ENCODE assay signal across 8 cellular contexts in genomic region chr14:56120091-56120632, GRCh38. TPM values are rescaled to one million over a fixed set of nuclear protein-coding genes. Genes with fewer than 3 reads are reported as not detected.
DNase-seq lines count a peak whose midpoint lies in the region; ATAC-seq, FAIRE-seq and TF ChIP-seq lines count a peak whose summit lies in the region.

No MANE protein-coding gene starts in this region.

- no peak overlapping the region for H4K8ac ChIP-seq in H1 (ENCODE audit: extremely low read depth, insufficient read depth, low read length)

- no peak overlapping the region for H2BK12ac ChIP-seq in H1 (ENCODE audit: low read depth, low read length)

- TF ChIP-seq EP300 in H1 (IDR thresholded peaks at IDR 0.05; ENCODE audit: borderline replicate concordance in 1 of 2, low read depth in 2 of 2, low read length in 2 of 2), result no peak

- peak overlapping the region; percentile 86 for H3K4me3 Mint-ChIP-seq in natural killer cell

- no peak overlapping the region for H3K27ac ChIP-seq in H1 (ENCODE audit: low read depth, low read length)

- H2BK5ac ChIP-seq in H1 (ENCODE audit: low read depth, low read length), result no peak overlapping the region

- H3K4me2 ChIP-seq in H1 (ENCODE audit: insufficient read depth in 1 of 2, low read depth in 2 of 2, low read length in 2 of 2), result peak overlapping the region; percentile 76 to 98

- no peak overlapping the region for H4K5ac ChIP-seq in H1 (ENCODE audit: insufficient read length, low read depth, low read length)

- peaks cover 48 to 59% of the 10 kb centered on the region in 2 donors for H3K4me1 Mint-ChIP-seq in natural killer cell

- peak overlapping the region; percentile 56 to 81 for H3K27ac Mint-ChIP-seq in natural killer cell

- H3K27me3 Mint-ChIP-seq in natural killer cell (ENCODE audit: low read depth in 2 of 2), result no peaks in the 10 kb centered on the region

- H3K14ac ChIP-seq in H1 (ENCODE audit: insufficient read length), result no peak overlapping the region

- H3K36me3 ChIP-seq in H1 (ENCODE audit: control insufficient read depth in 2 of 4, insufficient read depth in 4 of 4, low read length in 3 of 4), result no peaks in the 10 kb centered on the region

- no peak overlapping the region for H2AFZ ChIP-seq in H1 (ENCODE audit: low read length)

- H3K4me3 ChIP-seq in H1 (ENCODE audit: extremely low read depth in 1 of 4, insufficient read depth in 2 of 4, low read depth in 3 of 4, low read length in 4 of 4), result peak overlapping the region; percentile 57 to 92 (median 72); a peak in 5 of 8 replicates

- no peaks in the 10 kb centered on the region for H3K79me1 ChIP-seq in H1 (ENCODE audit: low read depth, low read length)

- POLR2A ChIA-PET in H1 (lab: Charles Lee; ENCODE audit: partially characterized antibody), result interaction anchor here (2.8 to 3.3 kb wide), 3 partner anchors 9 to 17 kb away, joined by 11 to 20 read pairs (median 12); no protein-coding TSS in a partner anchor

- CTCF ChIA-PET in H1 (lab: Charles Lee; ENCODE audit: partially characterized antibody), result interaction anchor here (0.7 to 1.5 kb wide), 3 partner anchors 9 to 253 kb away, joined by 3 to 6 read pairs (median 3); no protein-coding TSS in a partner anchor

- peaks cover 14 to 59% of the 10 kb centered on the region in 2 experiments for H3K79me2 ChIP-seq in H1 (ENCODE audit: control insufficient read depth in 1 of 2, insufficient read depth in 2 of 2, low read length in 2 of 2)

- H3K18ac ChIP-seq in H1 (ENCODE audit: extremely low read depth, low read length), result no peak overlapping the region

- TF ChIP-seq CTCF in H1 (IDR thresholded peaks at IDR 0.05; ENCODE audit: control extremely low read depth in 1 of 3, insufficient read depth in 1 of 3, low read depth in 1 of 3, low read length in 3 of 3) (no peak), natural killer cell (IDR thresholded peaks at IDR 0.05) (no peak)

- TF ChIP-seq RAD21 in H1 (IDR thresholded peaks at IDR 0.05 in 1 of 2, conservative IDR thresholded peaks at IDR 0.05 in 1 of 2; ENCODE audit: low read depth in 2 of 2, low read length in 2 of 2), result no peak

- H3K4ac ChIP-seq in H1 (replicated peaks; ENCODE audit: insufficient read length, low read depth, low read length), result no peak overlapping the region

- no peak overlapping the region for H3K23ac ChIP-seq in H1 (ENCODE audit: insufficient read length)

- peak overlapping the region in 1 of 4 experiments; percentile 43; a peak in 2 of 7 replicates for H3K9ac ChIP-seq in H1 (replicated peaks in 1 of 4; ENCODE audit: extremely low read depth in 1 of 4, low read depth in 3 of 4, low read length in 3 of 4)

- no peaks in the 10 kb centered on the region for H3K36me3 Mint-ChIP-seq in natural killer cell

- no peaks in the 10 kb centered on the region for H3K9me3 Mint-ChIP-seq in natural killer cell

- FAIRE-seq in H1 (lab: Jason Lieb, UNC), result no peak

- WGBS in H1 (ENCODE audit: extremely low coverage in 1 of 2, insufficient coverage in 1 of 2, insufficient read length in 1 of 2, insufficient replicate concordance in 2 of 2, low coverage in 1 of 2, low lambda C conversion rate in 2 of 2, missing lambda C conversion rate in 1 of 2), 2 experiments, result 14% methylated on average over 13 of the region's 13 CpGs; no CpG with 5 or more reads in 1 of the 2 experiments

- ATAC-seq in natural killer cell (no peak), HG03108 (IDR thresholded peaks at IDR 0.05; ENCODE audit: unreplicated experiment) (no peak), GM19455 (IDR thresholded peaks at IDR 0.05; ENCODE audit: unreplicated experiment) (no peak), HG02623 (IDR thresholded peaks at IDR 0.05; ENCODE audit: unreplicated experiment) (no peak)

- H2AK5ac ChIP-seq in H1 (ENCODE audit: low read depth, low read length), result no peak overlapping the region

- H2BK15ac ChIP-seq in H1 (ENCODE audit: low read length), result no peak overlapping the region

- DNase-seq in NCI-H146 (lab: John Stamatoyannopoulos, UW), result peak; percentile 5
- DNase-seq in NCI-H146 treated with DMSO at 0.1 percent for 48 hours (lab: John Stamatoyannopoulos, UW; ENCODE audit: unreplicated experiment), result no peak
- DNase-seq in NCI-H526 treated with DMSO at 0.1 percent for 48 hours (lab: John Stamatoyannopoulos, UW), result peak; percentile 68
- no peak for DNase-seq in H1 (ENCODE audit: low read depth in 1 of 2, low spot score in 2 of 2)
- no peak for DNase-seq in natural killer cell

- no peak overlapping the region for H2BK120ac ChIP-seq in H1 (replicated peaks; ENCODE audit: low read depth, low read length)

- H3K4me1 ChIP-seq in H1 (replicated peaks in 1 of 4; ENCODE audit: control insufficient read depth in 3 of 4, insufficient read depth in 4 of 4, low read length in 3 of 4), result peaks cover 5 to 14% (median 9%) of the 10 kb centered on the region in 4 experiments; a peak in 6 of 7 replicates

- intact Hi-C loops in natural killer cell (cut with micrococcal nuclease), result no loop called here

- H3K9me3 ChIP-seq in H1 (ENCODE audit: insufficient read depth in 2 of 2, low read depth in 1 of 2, low read length in 1 of 2), result no peaks in the 10 kb centered on the region

- peaks cover 3% of the 10 kb centered on the region; the same call in 1 of the 2 replicates for H3K23me2 ChIP-seq in H1 (ENCODE audit: low read depth, low read length)

- H4K20me1 ChIP-seq in H1 (replicated peaks in 1 of 2; ENCODE audit: control insufficient read depth in 1 of 2, insufficient read depth in 2 of 2, low read length in 2 of 2), result peaks cover 2 to 13% of the 10 kb centered on the region in 2 experiments

- no peak overlapping the region for H4K91ac ChIP-seq in H1 (replicated peaks; ENCODE audit: insufficient read length, low read length)

- H3K56ac ChIP-seq in H1 (replicated peaks; ENCODE audit: insufficient read length, low read depth, low read length), result no peak overlapping the region

- no peak overlapping the region for H2BK20ac ChIP-seq in H1 (ENCODE audit: low read length)

- peaks cover 0 to 13% (median 2%) of the 10 kb centered on the region in 4 experiments; a peak in 3 of 7 replicates for H3K27me3 ChIP-seq in H1 (replicated peaks in 1 of 4; ENCODE audit: control insufficient read depth in 3 of 4, extremely low read depth in 1 of 4, insufficient read depth in 3 of 4, low read length in 3 of 4)

- TF ChIP-seq POLR2A in H1 (IDR thresholded peaks at IDR 0.05; ENCODE audit: control extremely low read depth in 1 of 2, low read depth in 2 of 2, low read length in 2 of 2), result no peak

TF ChIP-seq in H1, 55 proteins besides CTCF, POLR2A, EP300 and RAD21 (continues in another document):
- no peak for TF ChIP-seq SIX5 (IDR thresholded peaks at IDR 0.05; ENCODE audit: low read depth, low read length)
- no peak for TF ChIP-seq SP2 (IDR thresholded peaks at IDR 0.05; ENCODE audit: low read length)
- no peak for TF ChIP-seq CBX5 (IDR thresholded peaks at IDR 0.05; ENCODE audit: low read depth, low read length)
- TF ChIP-seq FOSL1 (IDR thresholded peaks at IDR 0.05; ENCODE audit: insufficient read depth, low read depth, low read length), result no peak
- TF ChIP-seq TAF1 (IDR thresholded peaks at IDR 0.05; ENCODE audit: low read depth, low read length), result no peak
- TF ChIP-seq SP4 (IDR thresholded peaks at IDR 0.05; ENCODE audit: low read length), result no peak
- TF ChIP-seq ATF3 (IDR thresholded peaks at IDR 0.05; ENCODE audit: insufficient read depth, low read depth, low read length), result no peak
- no peak for TF ChIP-seq SUZ12 (IDR thresholded peaks at IDR 0.05; ENCODE audit: low read length)
- no peak for TF ChIP-seq HDAC6 (IDR thresholded peaks at IDR 0.05; ENCODE audit: low read depth, low read length)
- TF ChIP-seq GTF2F1 (IDR thresholded peaks at IDR 0.05; ENCODE audit: borderline replicate concordance, low read depth, low read length), result no peak

RNA-seq across cellular contexts. Expression of gene PELI2, which starts 2.0 kb away (rescaled TPM):
- total RNA-seq in H1 (2021; fragmentation: NEBNext Ultra II Directional; extraction: Animal tissue kit (Norgen Biotek cat#: 25700)), result 25.7 and 28.8 TPM in 2 replicates
- 14.6 and 14.8 TPM in 2 replicates for polyA plus RNA-seq in H1 (2011; rRNA removed)
- 16.9 TPM for polyA plus RNA-seq in H1 (2011; cell fraction: cytosol; rRNA removed)
- 19.6 TPM for polyA plus RNA-seq in H1 (2011; cell fraction: nucleus; rRNA removed)
- 10.5 to 15.1 TPM (median 11.7 TPM) in 4 replicates for polyA plus RNA-seq in H1 (2012, experiment 1 of 2)
- polyA plus RNA-seq in H1 (2012, experiment 2 of 2), result 0.85 TPM
- polyA plus RNA-seq in H1 (2013, experiment 1 of 2), result 7.8 TPM
- 9.4 TPM for polyA plus RNA-seq in H1 (2013, experiment 2 of 2)
- 128 and 149 TPM in 2 replicates for polyA minus RNA-seq in H1 (2011; rRNA and poly(A)+ RNA removed)
- polyA minus RNA-seq in H1 (2011; cell fraction: cytosol; rRNA and poly(A)+ RNA removed), result 33.2 TPM
- polyA minus RNA-seq in H1 (2011; cell fraction: nucleus; rRNA and poly(A)+ RNA removed), result 30.1 TPM
- 10 to 100 TPM; 16.4 to 25.0 (median 24.9) TPM for total RNA-seq in natural killer cell

Comparison
In these comparisons a context has a peak if more than half of its experiments do, and no peak if none do; other contexts are left out.
1. DNase-seq: peak in NCI-H146 (single experiment) and NCI-H526 treated with DMSO at 0.1 percent for 48 hours (single experiment); none in NCI-H146 treated with DMSO at 0.1 percent for 48 hours (single experiment), H1 (0 of 2) and natural killer cell (single experiment).